ENCODE assay signal across 19 cellular contexts in the genomic region with DNA sequence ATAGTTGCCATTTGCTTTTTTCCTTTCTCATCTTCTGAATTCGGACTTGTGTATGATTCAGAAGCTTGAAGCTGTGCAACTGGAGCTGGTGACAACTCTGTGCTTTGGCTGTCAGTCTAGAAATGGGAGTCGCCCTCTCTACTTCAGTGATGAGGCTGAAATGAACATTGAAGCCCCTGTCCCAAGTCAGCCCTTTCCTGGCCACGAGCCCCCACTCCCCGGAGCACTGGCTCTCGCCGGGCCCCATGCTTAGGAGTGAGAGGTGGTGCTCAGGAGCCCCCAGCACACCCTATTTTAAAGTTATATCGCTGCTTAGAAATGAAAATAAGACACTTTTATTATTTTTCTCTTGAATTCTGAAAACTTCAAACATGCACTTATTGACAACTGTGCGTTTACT.
DNase-seq lines count a peak whose midpoint lies in the region; ATAC-seq and TF ChIP-seq lines count a peak whose summit lies in the region.
"Had no signal": no experiment of that assay in that cellular context is flagged by ENCODE, and none has a peak within 500 bp of the region (broad histone marks: within the 10 kb centered on the region; RNA-seq: fewer than 3 reads in every experiment).

No MANE protein-coding gene starts in this region.

- no peaks in the 10 kb centered on the region for H3K4me1 Mint-ChIP-seq in activated naive CD4-positive, alpha-beta T cell treated with anti-CD3 and anti-CD28 coated beads, Interleukin-2, amount 10 ng/mL, durations not matched to agents 7 days and 5 days
- no peaks in the 10 kb centered on the region for H3K4me1 Mint-ChIP-seq in T-helper 17 cell
- peaks cover 0 to 5% of the 10 kb centered on the region in 2 donors for H3K4me1 Mint-ChIP-seq in stimulated activated naive B cell treated with anti-CD40 and anti-IgM and Interleukin-4, amounts not matched to agents 10 μg/mL and 1 μg/mL and 100 μg/mL, for 72 hours
- H3K4me1 Mint-ChIP-seq in CD4-positive, alpha-beta memory T cell: no peaks in the 10 kb centered on the region
- no peaks in the 10 kb centered on the region for H3K4me1 Mint-ChIP-seq in Calu3 (ENCODE audit: low read depth, unreplicated experiment)

- no peak overlapping the region for H3K4me3 Mint-ChIP-seq in activated naive CD4-positive, alpha-beta T cell treated with anti-CD3 and anti-CD28 coated beads, Interleukin-2, amount 10 ng/mL, durations not matched to agents 7 days and 5 days
- H3K4me3 Mint-ChIP-seq in T-helper 17 cell (no peak overlapping the region), Calu3 (ENCODE audit: low read depth, unreplicated experiment) (no peak overlapping the region)
- no peak overlapping the region for H3K4me3 Mint-ChIP-seq in stimulated activated naive B cell treated with anti-CD40 and anti-IgM and Interleukin-4, amounts not matched to agents 10 μg/mL and 1 μg/mL and 100 μg/mL, for 72 hours
- no peak overlapping the region for H3K4me3 Mint-ChIP-seq in CD4-positive, alpha-beta memory T cell

- no peak overlapping the region for H3K27ac Mint-ChIP-seq in activated naive CD4-positive, alpha-beta T cell treated with anti-CD3 and anti-CD28 coated beads, Interleukin-2, amount 10 ng/mL, durations not matched to agents 7 days and 5 days
- no peak overlapping the region for H3K27ac Mint-ChIP-seq in activated naive CD4-positive, alpha-beta T cell treated with anti-CD3 and anti-CD28 coated beads, Interleukin-2, amount 50 U/mL, for 72 hours
- H3K27ac Mint-ChIP-seq in T-helper 17 cell: peak overlapping the region; percentile 60
- H3K27ac Mint-ChIP-seq in stimulated activated naive B cell treated with anti-CD40 and anti-IgM and Interleukin-4, amounts not matched to agents 10 μg/mL and 1 μg/mL and 100 μg/mL, for 72 hours: peak overlapping the region; percentile 65
- peak overlapping the region in 1 of 7 donors; percentile 29 for H3K27ac Mint-ChIP-seq in CD4-positive, alpha-beta memory T cell
- no peak overlapping the region for H3K27ac Mint-ChIP-seq in Calu3 (ENCODE audit: unreplicated experiment)

- peak; percentile 8 for DNase-seq in activated naive CD4-positive, alpha-beta T cell treated with anti-CD3 and anti-CD28 coated beads, Interleukin-2, amount 10 ng/mL, durations not matched to agents 7 days and 5 days
- DNase-seq in activated naive CD4-positive, alpha-beta T cell treated with anti-CD3 and anti-CD28 coated beads, Interleukin-2, amount 50 U/mL, for 72 hours (ENCODE audit: low spot score in 2 of 2): no peak
- peak; percentile 1 for DNase-seq in GM12865 (ENCODE audit: low read depth)
- DNase-seq in T-helper 17 cell: no peak
- no peak for DNase-seq in stimulated activated naive B cell treated with anti-CD40 and anti-IgM and Interleukin-4, amounts not matched to agents 10 μg/mL and 1 μg/mL and 100 μg/mL, for 72 hours
- DNase-seq in CD4-positive, alpha-beta memory T cell: no peak
- no peak for DNase-seq in Calu3
- DNase-seq: DMS79, IMR-90, NCI-H1105, NCI-H146, NCI-H2029 treated with DMSO at 0.1 percent for 48 hours, NCI-H226, NCI-H510A treated with DMSO at 0.1 percent for 48 hours, NCI-H774, Right ventricle myocardium superior had no signal

- H3K4me1 ChIP-seq in CD4-positive, alpha-beta memory T cell (ENCODE audit: insufficient read depth, low read length): no peaks in the 10 kb centered on the region
- H3K4me1 ChIP-seq: Peyer's patch had no signal

- H3K36me3 ChIP-seq in CD4-positive, alpha-beta memory T cell (ENCODE audit: insufficient read depth, low read length): peaks cover 45% of the 10 kb centered on the region

- H3K27ac ChIP-seq in CD4-positive, alpha-beta memory T cell (ENCODE audit: low read depth, low read length): no peak overlapping the region
- H3K27ac ChIP-seq: Peyer's patch had no signal

- TF ChIP-seq CTCF in GM12865 (IDR thresholded peaks at IDR 0.05; ENCODE audit: insufficient read depth, low read depth, low read length, missing control alignments): no peak
- TF ChIP-seq CTCF in Calu3 (IDR thresholded peaks at IDR 0.05; ENCODE audit: unreplicated experiment): no peak

- CTCF ChIA-PET in activated naive CD4-positive, alpha-beta T cell treated with anti-CD3 and anti-CD28 coated beads, Interleukin-2, amount 10 ng/mL, durations not matched to agents 7 days and 5 days (lab: Charles Lee): interaction anchor here (1.3 kb wide), 1 partner anchor 8 kb away, joined by 3 read pairs; no protein-coding TSS in a partner anchor
- CTCF ChIA-PET in CD4-positive, alpha-beta memory T cell (lab: Charles Lee; ENCODE audit: partially characterized antibody): interaction anchor here (0.6 kb wide), 1 partner anchor 945 kb away, joined by 3 read pairs; no protein-coding TSS in a partner anchor
- CTCF ChIA-PET in Calu3 (lab: Charles Lee): no interaction called here

- H3K9me3 ChIP-seq in T-helper 17 cell (ENCODE audit: control insufficient read depth, low read length, poor library complexity, severe bottlenecking): no peaks in the 10 kb centered on the region
- H3K9me3 ChIP-seq in CD4-positive, alpha-beta memory T cell (ENCODE audit: control insufficient read depth in 1 of 2, low read length in 2 of 2): no peaks in the 10 kb centered on the region
- H3K9me3 ChIP-seq: Peyer's patch had no signal

- H3K4me3 ChIP-seq in GM12865 (ENCODE audit: low read depth, low read length): no peak overlapping the region
- H3K4me3 ChIP-seq in CD4-positive, alpha-beta memory T cell (ENCODE audit: low read length in 2 of 2): no peak overlapping the region
- H3K4me3 ChIP-seq: Peyer's patch had no signal

- POLR2A ChIA-PET in CD4-positive, alpha-beta memory T cell (lab: Charles Lee; ENCODE audit: partially characterized antibody): no interaction called here

- H3K27me3 Mint-ChIP-seq in activated naive CD4-positive, alpha-beta T cell treated with anti-CD3 and anti-CD28 coated beads, Interleukin-2, amount 10 ng/mL, durations not matched to agents 7 days and 5 days: no peaks in the 10 kb centered on the region
- no peaks in the 10 kb centered on the region for H3K27me3 Mint-ChIP-seq in T-helper 17 cell
- H3K27me3 Mint-ChIP-seq in stimulated activated naive B cell treated with anti-CD40 and anti-IgM and Interleukin-4, amounts not matched to agents 10 μg/mL and 1 μg/mL and 100 μg/mL, for 72 hours: no peaks in the 10 kb centered on the region
- H3K27me3 Mint-ChIP-seq in CD4-positive, alpha-beta memory T cell: no peaks in the 10 kb centered on the region
- no peaks in the 10 kb centered on the region for H3K27me3 Mint-ChIP-seq in Calu3 (ENCODE audit: unreplicated experiment)

- no peak for ATAC-seq in activated naive CD4-positive, alpha-beta T cell treated with anti-CD3 and anti-CD28 coated beads, Interleukin-2, amount 50 U/mL, for 72 hours
- ATAC-seq in T-helper 17 cell (no peak), HG02798 (IDR thresholded peaks at IDR 0.05; ENCODE audit: poor library complexity, unreplicated experiment) (no peak)
- no peak for ATAC-seq in stimulated activated naive B cell treated with anti-CD40 and anti-IgM and Interleukin-4, amounts not matched to agents 10 μg/mL and 1 μg/mL and 100 μg/mL, for 72 hours (replicated peaks)
- ATAC-seq: HCT116 had no signal

- intact Hi-C loops in CD4-positive, alpha-beta memory T cell (cut with micrococcal nuclease): no loop called here
- intact Hi-C loops in Calu3 (cut with micrococcal nuclease; ENCODE audit: unreplicated experiment): no loop called here

- no TSS peak for BruUV-seq in Calu3 (replicated peaks; lab: Mats Ljungman, UMichigan)

- no peaks in the 10 kb centered on the region for H3K27me3 ChIP-seq in CD4-positive, alpha-beta memory T cell (ENCODE audit: insufficient read depth, low read length)
- H3K27me3 ChIP-seq: Peyer's patch had no signal

- H3K9me3 Mint-ChIP-seq in activated naive CD4-positive, alpha-beta T cell treated with anti-CD3 and anti-CD28 coated beads, Interleukin-2, amount 10 ng/mL, durations not matched to agents 7 days and 5 days: no peaks in the 10 kb centered on the region
- no peaks in the 10 kb centered on the region for H3K9me3 Mint-ChIP-seq in activated naive CD4-positive, alpha-beta T cell treated with anti-CD3 and anti-CD28 coated beads, Interleukin-2, amount 50 U/mL, for 72 hours
- H3K9me3 Mint-ChIP-seq in stimulated activated naive B cell treated with anti-CD40 and anti-IgM and Interleukin-4, amounts not matched to agents 10 μg/mL and 1 μg/mL and 100 μg/mL, for 72 hours: no peaks in the 10 kb centered on the region
- H3K9me3 Mint-ChIP-seq in CD4-positive, alpha-beta memory T cell: no peaks in the 10 kb centered on the region
- H3K9me3 Mint-ChIP-seq in Calu3 (ENCODE audit: low read depth, unreplicated experiment): no peaks in the 10 kb centered on the region

- peaks cover 22% of the 10 kb centered on the region for H3K36me3 Mint-ChIP-seq in activated naive CD4-positive, alpha-beta T cell treated with anti-CD3 and anti-CD28 coated beads, Interleukin-2, amount 10 ng/mL, durations not matched to agents 7 days and 5 days
- no peaks in the 10 kb centered on the region for H3K36me3 Mint-ChIP-seq in activated naive CD4-positive, alpha-beta T cell treated with anti-CD3 and anti-CD28 coated beads, Interleukin-2, amount 50 U/mL, for 72 hours
- H3K36me3 Mint-ChIP-seq in T-helper 17 cell (ENCODE audit: low read depth) (peaks cover 4% of the 10 kb centered on the region), Calu3 (ENCODE audit: insufficient read depth, unreplicated experiment) (peaks cover 57% of the 10 kb centered on the region)
- H3K36me3 Mint-ChIP-seq in stimulated activated naive B cell treated with anti-CD40 and anti-IgM and Interleukin-4, amounts not matched to agents 10 μg/mL and 1 μg/mL and 100 μg/mL, for 72 hours: peaks cover 36 to 57% of the 10 kb centered on the region in 2 donors
- H3K36me3 Mint-ChIP-seq in CD4-positive, alpha-beta memory T cell: peaks cover 36 to 72% of the 10 kb centered on the region in 2 donors

Comparison
In these comparisons a context has a peak if more than half of its experiments do, and no peak if none do; other contexts are left out.
1. DNase-seq: peak in activated naive CD4-positive, alpha-beta T cell treated with anti-CD3 and anti-CD28 coated beads, Interleukin-2, amount 10 ng/mL, durations not matched to agents 7 days and 5 days (single experiment) and GM12865 (single experiment); none in activated naive CD4-positive, alpha-beta T cell treated with anti-CD3 and anti-CD28 coated beads, Interleukin-2, amount 50 U/mL, for 72 hours (0 of 2), T-helper 17 cell (0 of 3), stimulated activated naive B cell treated with anti-CD40 and anti-IgM and Interleukin-4, amounts not matched to agents 10 μg/mL and 1 μg/mL and 100 μg/mL, for 72 hours (single experiment), CD4-positive, alpha-beta memory T cell (0 of 5) and Calu3 (single experiment).
2. H3K27ac Mint-ChIP-seq: peak in T-helper 17 cell (single experiment) and stimulated activated naive B cell treated with anti-CD40 and anti-IgM and Interleukin-4, amounts not matched to agents 10 μg/mL and 1 μg/mL and 100 μg/mL, for 72 hours (single experiment); none in activated naive CD4-positive, alpha-beta T cell treated with anti-CD3 and anti-CD28 coated beads, Interleukin-2, amount 10 ng/mL, durations not matched to agents 7 days and 5 days (single experiment), activated naive CD4-positive, alpha-beta T cell treated with anti-CD3 and anti-CD28 coated beads, Interleukin-2, amount 50 U/mL, for 72 hours (0 of 2) and Calu3 (single experiment).